ENCODE assay signal across 23 cellular contexts in genomic region chr19:30504272-30504671, GRCh38.
"Had no signal": no experiment of that assay in that cellular context is flagged by ENCODE, and none has a peak within 500 bp of the region (broad histone marks: within the 10 kb centered on the region; RNA-seq: fewer than 3 reads in every experiment).

No MANE protein-coding gene starts in this region.

- H3K9me3 ChIP-seq: colonic mucosa, esophagus muscularis mucosa, esophagus squamous epithelium, gastrocnemius medialis, gastroesophageal sphincter, heart left ventricle, heart right ventricle had no signal

- H3K27me3 ChIP-seq: colonic mucosa, esophagus squamous epithelium, foreskin keratinocyte, gastrocnemius medialis had no signal

- H3K4me1 ChIP-seq: colonic mucosa, esophagus muscularis mucosa, esophagus squamous epithelium, foreskin keratinocyte, gastrocnemius medialis, gastroesophageal sphincter, heart left ventricle, heart right ventricle had no signal

- ATAC-seq: effector memory CD8-positive, alpha-beta T cell; esophagus mucosa; foreskin keratinocyte; gastrocnemius medialis; gastroesophageal sphincter; heart left ventricle; heart right ventricle had no signal

- H3K4me3 Mint-ChIP-seq: dendritic cell treated with granulocyte-macrophage colony-stimulating factor and Interleukin-4, amounts not matched to agents 40 ng/mL and 50 ng/mL, for 4 days; effector memory CD8-positive, alpha-beta T cell; endodermal cell had no signal

- H3K27ac ChIP-seq: colonic mucosa, coronary artery, epithelial cell of prostate, esophagus muscularis mucosa, esophagus squamous epithelium, foreskin keratinocyte, gastrocnemius medialis, gastroesophageal sphincter, heart left ventricle, heart right ventricle had no signal

- H3K4me3 ChIP-seq: colonic mucosa, coronary artery, dorsolateral prefrontal cortex, esophagus muscularis mucosa, esophagus squamous epithelium, gastrocnemius medialis, gastroesophageal sphincter, heart left ventricle, heart right ventricle had no signal

- H3K4me1 Mint-ChIP-seq: endodermal cell had no signal

- DNase-seq: colonic mucosa; cortex of kidney; dermis blood vessel endothelial cell; dorsolateral prefrontal cortex; effector CD8-positive, alpha-beta T cell; effector memory CD4-positive, alpha-beta T cell; effector memory CD8-positive, alpha-beta T cell; endodermal cell; erythroblast; esophagus squamous epithelium; foreskin fibroblast; foreskin keratinocyte; foreskin melanocyte; gastrocnemius medialis; glutamatergic neuron; heart left ventricle; heart right ventricle had no signal

- H3K9me3 Mint-ChIP-seq: dendritic cell treated with granulocyte-macrophage colony-stimulating factor and Interleukin-4, amounts not matched to agents 40 ng/mL and 50 ng/mL, for 4 days; endodermal cell had no signal

- H3K36me3 ChIP-seq: colonic mucosa, esophagus muscularis mucosa, esophagus squamous epithelium, gastrocnemius medialis, gastroesophageal sphincter, heart left ventricle, heart right ventricle had no signal

- H3K27ac Mint-ChIP-seq: dendritic cell treated with granulocyte-macrophage colony-stimulating factor and Interleukin-4, amounts not matched to agents 40 ng/mL and 50 ng/mL, for 4 days; effector memory CD8-positive, alpha-beta T cell; endodermal cell had no signal
